Comparison of ENCODE assay signal across 1 cellular context in genomic region chr9:131530930-131531832, GRCh38.
TF ChIP-seq lines count a peak whose summit lies in the region.

Gene UCK1, minus strand, starts transcription at chr9:131531263. Its CDS starts 89 bp downstream, at chr9:131531174.

TF ChIP-seq in GM12878, 131 proteins besides CTCF, POLR2A, EP300 and RAD21 (continued from another document):
- no peak for TF ChIP-seq ZNF592 (IDR thresholded peaks at IDR 0.05)
- no peak for TF ChIP-seq IKZF2 (IDR thresholded peaks at IDR 0.05)
- TF ChIP-seq ESRRA (IDR thresholded peaks at IDR 0.05; ENCODE audit: low read length), result no peak
- no peak for TF ChIP-seq CEBPZ (IDR thresholded peaks at IDR 0.05; ENCODE audit: low read depth, low read length)
- TF ChIP-seq PBX3 (IDR thresholded peaks at IDR 0.05; ENCODE audit: insufficient replicate concordance, low read depth, low read length), result no peak
- TF ChIP-seq PAX8 (IDR thresholded peaks at IDR 0.05), result no peak
- TF ChIP-seq USF1 (IDR thresholded peaks at IDR 0.05; ENCODE audit: borderline replicate concordance, extremely low read length, insufficient read depth, low read depth, low read length), result no peak
- no peak for TF ChIP-seq NFYA (IDR thresholded peaks at IDR 0.05; ENCODE audit: borderline replicate concordance, low read depth, low read length)
- TF ChIP-seq SMAD5 (IDR thresholded peaks at IDR 0.05; ENCODE audit: low read depth), result no peak
- peak; percentile 59; the same call in 1 of the 2 replicates for TF ChIP-seq YY1 (IDR thresholded peaks at IDR 0.05; ENCODE audit: low read depth, low read length)
- no peak for TF ChIP-seq CBX3 (IDR thresholded peaks at IDR 0.05; ENCODE audit: borderline replicate concordance, low read depth)
- TF ChIP-seq SPI1 (IDR thresholded peaks at IDR 0.05; ENCODE audit: borderline replicate concordance, insufficient read depth, low read depth, low read length), result no peak
- TF ChIP-seq E4F1 (IDR thresholded peaks at IDR 0.05; ENCODE audit: borderline replicate concordance, partially characterized antibody), result no peak
- TF ChIP-seq BCL11A (IDR thresholded peaks at IDR 0.05; ENCODE audit: low read depth, low read length), result no peak
- 0 out of 2 replicates have a peak, but pooled peaks have one; percentile 53 for TF ChIP-seq LARP7 (IDR thresholded peaks at IDR 0.05)
- no peak for TF ChIP-seq SMC3 (IDR thresholded peaks at IDR 0.05; ENCODE audit: borderline replicate concordance, low read length)
- no peak for TF ChIP-seq ZBED1 (IDR thresholded peaks at IDR 0.05; ENCODE audit: borderline replicate concordance)
- no peak; the same call in 1 of the 2 replicates for TF ChIP-seq NKRF (conservative IDR thresholded peaks at IDR 0.05)
- no peak for TF ChIP-seq STAT3 (IDR thresholded peaks at IDR 0.05; ENCODE audit: low read depth, low read length)
- peak; percentile 66; the same call in 1 of the 2 replicates for TF ChIP-seq ZBTB33 (IDR thresholded peaks at IDR 0.05)
- TF ChIP-seq RB1 (IDR thresholded peaks at IDR 0.05; ENCODE audit: borderline replicate concordance), result no peak
- TF ChIP-seq PRDM15 (CRISPR knock-in tag; IDR thresholded peaks at IDR 0.05), result no peak
- no peak for TF ChIP-seq CHD1 (IDR thresholded peaks at IDR 0.05; ENCODE audit: low read depth, low read length)
- no peak for TF ChIP-seq EED (IDR thresholded peaks at IDR 0.05; ENCODE audit: low read depth)
- no peak for TF ChIP-seq CREM (IDR thresholded peaks at IDR 0.05; ENCODE audit: low read depth)
- peak; percentile 79 for TF ChIP-seq SREBF1 (IDR thresholded peaks at IDR 0.05; ENCODE audit: low read length)
- no peak for TF ChIP-seq MYC (IDR thresholded peaks at IDR 0.05; ENCODE audit: insufficient read depth, insufficient read length, insufficient replicate concordance, low read length, severe bottlenecking)
- TF ChIP-seq HDGF (IDR thresholded peaks at IDR 0.05), result no peak
- TF ChIP-seq WRNIP1 (IDR thresholded peaks at IDR 0.05; ENCODE audit: borderline replicate concordance, low read depth, low read length), result no peak
- no peak for TF ChIP-seq ZSCAN29 (IDR thresholded peaks at IDR 0.05)
- TF ChIP-seq NFXL1 (IDR thresholded peaks at IDR 0.05; ENCODE audit: borderline replicate concordance), result no peak
- no peak for TF ChIP-seq CBFB (IDR thresholded peaks at IDR 0.05; ENCODE audit: low read depth)
- TF ChIP-seq HDAC2 (IDR thresholded peaks at IDR 0.05), result no peak
